ENCODE assay signal across 28 cellular contexts in the genomic region with DNA sequence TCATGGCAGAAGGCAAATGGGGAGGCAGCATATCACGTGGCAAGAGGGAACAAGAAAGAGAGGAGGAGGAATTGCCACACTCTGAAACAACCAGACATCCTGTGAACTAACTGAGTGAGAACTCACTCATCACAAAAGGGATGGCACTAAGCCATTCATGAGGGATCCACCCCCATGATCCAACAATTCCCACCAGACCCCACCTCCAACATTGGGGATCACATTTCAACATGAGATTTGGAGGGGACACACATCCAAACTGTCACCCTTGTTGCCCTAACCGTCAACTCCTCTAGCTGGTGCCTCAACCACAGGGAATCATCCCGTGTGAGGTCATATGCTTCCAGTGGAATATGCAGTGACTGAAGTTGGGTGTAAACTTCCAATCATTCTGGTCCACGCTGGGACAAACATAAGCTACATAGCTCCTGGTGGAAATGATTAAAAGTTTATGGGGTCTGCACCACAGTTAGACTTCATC.
"Had no signal": no experiment of that assay in that cellular context is flagged by ENCODE, and none has a peak within 500 bp of the region (broad histone marks: within the 10 kb centered on the region; RNA-seq: fewer than 3 reads in every experiment).

No MANE protein-coding gene starts in this region.

- DNase-seq: dermis blood vessel endothelial cell; dorsolateral prefrontal cortex; effector CD4-positive, alpha-beta T cell; effector memory CD4-positive, alpha-beta T cell; erythroblast; esophagus squamous epithelium; foreskin fibroblast; foreskin melanocyte; gastrocnemius medialis; glutamatergic neuron; head of caudate nucleus; heart right ventricle; hippocampal formation; immature natural killer cell; islet precursor cell; left cardiac atrium; left lung; left ventricle myocardium superior; lower lobe of right lung; mesenchymal stem cell; midbrain; naive thymus-derived CD4-positive, alpha-beta T cell; natural killer cell had no signal

- H3K27ac ChIP-seq: coronary artery, dorsolateral prefrontal cortex, epithelial cell of prostate, esophagus squamous epithelium, gastrocnemius medialis, heart right ventricle, left lung, lower lobe of right lung had no signal

- H3K27me3 Mint-ChIP-seq: naive thymus-derived CD4-positive, alpha-beta T cell had no signal

- H3K4me3 ChIP-seq: coronary artery, dorsolateral prefrontal cortex, esophagus squamous epithelium, gastrocnemius medialis, heart right ventricle, left lung, lower lobe of right lung had no signal

- H3K4me1 ChIP-seq: esophagus squamous epithelium, gastrocnemius medialis, heart right ventricle, left lung, lower lobe of right lung had no signal

- H3K9me3 Mint-ChIP-seq: immature natural killer cell, natural killer cell had no signal

- H3K9me3 ChIP-seq: esophagus squamous epithelium, gastrocnemius medialis, heart right ventricle, left lung, lower lobe of right lung had no signal

- H3K4me1 Mint-ChIP-seq: immature natural killer cell; naive thymus-derived CD4-positive, alpha-beta T cell; natural killer cell had no signal

- H3K36me3 ChIP-seq: esophagus squamous epithelium, gastrocnemius medialis, heart right ventricle, left lung, lower lobe of right lung had no signal

- H3K36me3 Mint-ChIP-seq: immature natural killer cell; naive thymus-derived CD4-positive, alpha-beta T cell; natural killer cell had no signal

- ATAC-seq: esophagus mucosa; gastrocnemius medialis; heart right ventricle; left cardiac atrium; left lung; left ventricle myocardium superior; lower lobe of right lung; naive thymus-derived CD4-positive, alpha-beta T cell; natural killer cell had no signal

- H3K27me3 ChIP-seq: esophagus squamous epithelium, gastrocnemius medialis, left lung had no signal

- FAIRE-seq: colon, endometrium had no signal

- H3K4me3 Mint-ChIP-seq: immature natural killer cell; naive thymus-derived CD4-positive, alpha-beta T cell; natural killer cell had no signal

- H3K27ac Mint-ChIP-seq: immature natural killer cell; naive thymus-derived CD4-positive, alpha-beta T cell; natural killer cell had no signal
